In the genomic region with DNA sequence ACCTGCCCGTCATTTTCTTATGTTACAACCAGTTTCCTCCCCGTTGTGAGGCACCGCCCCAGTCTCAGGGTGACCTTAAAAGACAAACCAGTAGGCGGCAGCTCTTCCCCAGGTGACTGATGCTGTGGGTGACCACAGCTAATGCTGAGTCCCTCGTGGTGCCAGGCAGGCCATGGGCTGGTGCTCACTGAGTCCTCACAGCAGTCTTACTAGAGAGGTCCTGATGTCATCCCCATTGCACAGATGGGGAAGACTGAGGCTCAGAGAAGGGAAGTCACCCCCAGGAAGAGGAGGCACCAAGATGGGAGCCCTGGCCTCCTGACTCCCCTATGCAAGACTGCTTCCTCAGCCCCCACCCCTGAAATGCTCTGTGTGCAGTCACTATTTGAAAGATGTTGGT, we compare ENCODE assay signal across 11 cellular contexts. TPM values are rescaled to one million over a fixed set of nuclear protein-coding genes. Genes with fewer than 3 reads are reported as not detected.
DNase-seq lines count a peak whose midpoint lies in the region; ATAC-seq and TF ChIP-seq lines count a peak whose summit lies in the region.
"Had no signal": no experiment of that assay in that cellular context is flagged by ENCODE, and none has a peak within 500 bp of the region (broad histone marks: within the 10 kb centered on the region; RNA-seq: fewer than 3 reads in every experiment).

No MANE protein-coding gene starts in this region.

- H3K27ac Mint-ChIP-seq in activated CD4-positive, alpha-beta T cell treated with anti-CD3 and anti-CD28 coated beads for 36 hours: no peak overlapping the region
- no peak overlapping the region for H3K27ac Mint-ChIP-seq in activated CD8-positive, alpha-beta T cell treated with anti-CD3 and anti-CD28 coated beads for 36 hours
- H3K27ac Mint-ChIP-seq in natural killer cell treated with Interleukin-12 subunit alpha and Interleukin-12 subunit beta and Interleukin-15 and Interleukin-18, amount 100 ng/mL, for 72 hours: no peak overlapping the region

- TF ChIP-seq POLR2A in NB4 (IDR thresholded peaks at IDR 0.05; ENCODE audit: extremely low read depth, insufficient read length): no peak

- no peaks in the 10 kb centered on the region for H3K27me3 Mint-ChIP-seq in activated CD4-positive, alpha-beta T cell treated with anti-CD3 and anti-CD28 coated beads for 36 hours
- H3K27me3 Mint-ChIP-seq in activated CD8-positive, alpha-beta T cell treated with anti-CD3 and anti-CD28 coated beads for 36 hours: no peaks in the 10 kb centered on the region
- H3K27me3 Mint-ChIP-seq in natural killer cell treated with Interleukin-12 subunit alpha and Interleukin-12 subunit beta and Interleukin-15 and Interleukin-18, amount 100 ng/mL, for 72 hours: no peaks in the 10 kb centered on the region

- TF ChIP-seq CTCF in NB4 (IDR thresholded peaks at IDR 0.05; ENCODE audit: low read depth, low read length): no peak
- no peak for TF ChIP-seq CTCF in activated CD8-positive, alpha-beta T cell treated with anti-CD3 and anti-CD28 coated beads for 36 hours (IDR thresholded peaks at IDR 0.05)

- no peak overlapping the region for H3K4me3 Mint-ChIP-seq in activated CD4-positive, alpha-beta T cell treated with anti-CD3 and anti-CD28 coated beads for 36 hours
- H3K4me3 Mint-ChIP-seq in activated CD8-positive, alpha-beta T cell treated with anti-CD3 and anti-CD28 coated beads for 36 hours: no peak overlapping the region
- no peak overlapping the region for H3K4me3 Mint-ChIP-seq in natural killer cell treated with Interleukin-12 subunit alpha and Interleukin-12 subunit beta and Interleukin-15 and Interleukin-18, amount 100 ng/mL, for 72 hours

- peaks cover 5% of the 10 kb centered on the region for H3K36me3 Mint-ChIP-seq in activated CD4-positive, alpha-beta T cell treated with anti-CD3 and anti-CD28 coated beads for 36 hours (ENCODE audit: low read depth)
- H3K36me3 Mint-ChIP-seq in activated CD8-positive, alpha-beta T cell treated with anti-CD3 and anti-CD28 coated beads for 36 hours (ENCODE audit: low read depth): peaks cover 2% of the 10 kb centered on the region
- H3K36me3 Mint-ChIP-seq in natural killer cell treated with Interleukin-12 subunit alpha and Interleukin-12 subunit beta and Interleukin-15 and Interleukin-18, amount 100 ng/mL, for 72 hours: no peaks in the 10 kb centered on the region

- ATAC-seq in activated CD4-positive, alpha-beta T cell treated with anti-CD3 and anti-CD28 coated beads for 36 hours: peak; percentile 78
- ATAC-seq in activated CD8-positive, alpha-beta T cell treated with anti-CD3 and anti-CD28 coated beads for 36 hours: peak; percentile 86
- ATAC-seq in natural killer cell treated with Interleukin-12 subunit alpha and Interleukin-12 subunit beta and Interleukin-15 and Interleukin-18, amount 100 ng/mL, for 72 hours: peak; percentile 34 to 49
- ATAC-seq in HG02759 (IDR thresholded peaks at IDR 0.05; ENCODE audit: unreplicated experiment) (no peak), GM18870 (IDR thresholded peaks at IDR 0.05; ENCODE audit: unreplicated experiment) (no peak)

- H3K4me3 ChIP-seq in NB4 (ENCODE audit: low read depth, low read length): no peak overlapping the region

- DNase-seq in activated CD4-positive, alpha-beta T cell treated with anti-CD3 and anti-CD28 coated beads for 36 hours: peak; percentile 52
- DNase-seq in activated CD4-positive, alpha-beta T cell treated with anti-CD3 and anti-CD28 coated beads for 1 hour: no peak
- DNase-seq in NB4 (ENCODE audit: low read depth) (peak; percentile 24), LoVo (ENCODE audit: low spot score) (no peak)
- peak; percentile 66 for DNase-seq in activated CD8-positive, alpha-beta T cell treated with anti-CD3 and anti-CD28 coated beads for 36 hours
- no peak for DNase-seq in natural killer cell treated with Interleukin-12 subunit alpha and Interleukin-12 subunit beta and Interleukin-15 and Interleukin-18, amount 100 ng/mL, for 72 hours (ENCODE audit: low spot score)
- DNase-seq: effector CD4-positive, alpha-beta T cell; NCI-H2081 had no signal

- POLR2A ChIA-PET in activated CD4-positive, alpha-beta T cell treated with anti-CD3 and anti-CD28 coated beads for 36 hours (lab: Charles Lee): no interaction called here
- POLR2A ChIA-PET in activated CD8-positive, alpha-beta T cell treated with anti-CD3 and anti-CD28 coated beads for 36 hours (lab: Charles Lee): no interaction called here

- peaks cover 14% of the 10 kb centered on the region for H3K4me1 Mint-ChIP-seq in activated CD4-positive, alpha-beta T cell treated with anti-CD3 and anti-CD28 coated beads for 36 hours
- peaks cover 21% of the 10 kb centered on the region for H3K4me1 Mint-ChIP-seq in activated CD8-positive, alpha-beta T cell treated with anti-CD3 and anti-CD28 coated beads for 36 hours (ENCODE audit: low read depth)
- H3K4me1 Mint-ChIP-seq in natural killer cell treated with Interleukin-12 subunit alpha and Interleukin-12 subunit beta and Interleukin-15 and Interleukin-18, amount 100 ng/mL, for 72 hours (ENCODE audit: low read depth in 2 of 2): peaks cover 19 to 26% of the 10 kb centered on the region in 2 donors

- CTCF ChIA-PET in activated CD4-positive, alpha-beta T cell treated with anti-CD3 and anti-CD28 coated beads for 36 hours (lab: Charles Lee): interaction anchor here (0.7 to 1.3 kb wide), 2 partner anchors 27 to 154 kb away, joined by 3 to 6 read pairs; partner anchors contain the start of gene TOR2A
- CTCF ChIA-PET in activated CD8-positive, alpha-beta T cell treated with anti-CD3 and anti-CD28 coated beads for 36 hours (lab: Charles Lee): interaction anchor here (1.0 kb wide), 1 partner anchor 162 kb away, joined by 3 read pairs; no protein-coding TSS in a partner anchor

- intact Hi-C loops in activated CD4-positive, alpha-beta T cell treated with anti-CD3 and anti-CD28 coated beads for 36 hours (cut with DNase I, micrococcal nuclease): no loop called here
- intact Hi-C loops in activated CD8-positive, alpha-beta T cell treated with anti-CD3 and anti-CD28 coated beads for 36 hours (cut with micrococcal nuclease): no loop called here

- H3K9me3 Mint-ChIP-seq in activated CD4-positive, alpha-beta T cell treated with anti-CD3 and anti-CD28 coated beads for 36 hours (ENCODE audit: low read depth): no peaks in the 10 kb centered on the region
- H3K9me3 Mint-ChIP-seq in activated CD8-positive, alpha-beta T cell treated with anti-CD3 and anti-CD28 coated beads for 36 hours: peaks cover 2% of the 10 kb centered on the region
- no peaks in the 10 kb centered on the region for H3K9me3 Mint-ChIP-seq in natural killer cell treated with Interleukin-12 subunit alpha and Interleukin-12 subunit beta and Interleukin-15 and Interleukin-18, amount 100 ng/mL, for 72 hours

RNA-seq across cellular contexts. Expression of gene CFAP157, which starts 1.0 kb away (rescaled TPM):
- total RNA-seq in activated CD4-positive, alpha-beta T cell treated with anti-CD3 and anti-CD28 coated beads for 36 hours: not detected
- under 1 TPM in 1 of 2 experiments, not detected in 1; 0.11 TPM for total RNA-seq in activated CD8-positive, alpha-beta T cell treated with anti-CD3 and anti-CD28 coated beads for 36 hours
- total RNA-seq in natural killer cell treated with Interleukin-12 subunit alpha and Interleukin-12 subunit beta and Interleukin-15 and Interleukin-18, amount 100 ng/mL, for 72 hours: not detected
- total RNA-seq: left lobe of liver had no signal

RNA-seq across cellular contexts. Expression of gene PTRH1, which starts 7.7 kb away (rescaled TPM):
- 10 to 100 TPM; 12.9 to 15.1 TPM for total RNA-seq in activated CD4-positive, alpha-beta T cell treated with anti-CD3 and anti-CD28 coated beads for 36 hours
- 10 to 100 TPM; 15.9 to 16.0 TPM for total RNA-seq in activated CD8-positive, alpha-beta T cell treated with anti-CD3 and anti-CD28 coated beads for 36 hours
- total RNA-seq in natural killer cell treated with Interleukin-12 subunit alpha and Interleukin-12 subunit beta and Interleukin-15 and Interleukin-18, amount 100 ng/mL, for 72 hours: 10 to 100 TPM; 12.8 to 17.6 TPM

RNA-seq across cellular contexts. Expression of gene TTC16, which starts 8.1 kb away (rescaled TPM):
- total RNA-seq in activated CD4-positive, alpha-beta T cell treated with anti-CD3 and anti-CD28 coated beads for 36 hours: under 1 TPM; 0.16 to 0.30 TPM
- total RNA-seq in activated CD8-positive, alpha-beta T cell treated with anti-CD3 and anti-CD28 coated beads for 36 hours: 1 to 10 TPM; 2.1 to 2.3 TPM
- total RNA-seq in natural killer cell treated with Interleukin-12 subunit alpha and Interleukin-12 subunit beta and Interleukin-15 and Interleukin-18, amount 100 ng/mL, for 72 hours: 1 to 10 TPM; 3.8 to 8.1 TPM
- total RNA-seq: left lobe of liver had no signal

RNA-seq across cellular contexts. Expression of gene TOR2A, which starts 27.3 kb away (rescaled TPM):
- total RNA-seq in activated CD4-positive, alpha-beta T cell treated with anti-CD3 and anti-CD28 coated beads for 36 hours: 10 to 100 TPM; 11.3 to 14.0 TPM
- total RNA-seq in activated CD8-positive, alpha-beta T cell treated with anti-CD3 and anti-CD28 coated beads for 36 hours: 10 to 100 TPM; 14.4 to 16.1 TPM
- total RNA-seq in natural killer cell treated with Interleukin-12 subunit alpha and Interleukin-12 subunit beta and Interleukin-15 and Interleukin-18, amount 100 ng/mL, for 72 hours: 10 to 100 TPM; 20.4 to 31.9 TPM

Comparison
In these comparisons a context has a peak if more than half of its experiments do, and no peak if none do; other contexts are left out.
1. DNase-seq: peak in activated CD4-positive, alpha-beta T cell treated with anti-CD3 and anti-CD28 coated beads for 36 hours (single experiment), NB4 (single experiment) and activated CD8-positive, alpha-beta T cell treated with anti-CD3 and anti-CD28 coated beads for 36 hours (single experiment); none in activated CD4-positive, alpha-beta T cell treated with anti-CD3 and anti-CD28 coated beads for 1 hour (single experiment), natural killer cell treated with Interleukin-12 subunit alpha and Interleukin-12 subunit beta and Interleukin-15 and Interleukin-18, amount 100 ng/mL, for 72 hours (single experiment) and LoVo (single experiment).
2. ATAC-seq: peak in activated CD4-positive, alpha-beta T cell treated with anti-CD3 and anti-CD28 coated beads for 36 hours (single experiment), activated CD8-positive, alpha-beta T cell treated with anti-CD3 and anti-CD28 coated beads for 36 hours (single experiment) and natural killer cell treated with Interleukin-12 subunit alpha and Interleukin-12 subunit beta and Interleukin-15 and Interleukin-18, amount 100 ng/mL, for 72 hours (2 of 2); none in HG02759 (single experiment) and GM18870 (single experiment).